ENCODE assay signal across 22 cellular contexts in genomic region chr1:69777423-69777822, GRCh38.
DNase-seq lines count a peak whose midpoint lies in the region; ATAC-seq, FAIRE-seq and TF ChIP-seq lines count a peak whose summit lies in the region.
"Had no signal": no experiment of that assay in that cellular context is flagged by ENCODE, and none has a peak within 500 bp of the region (broad histone marks: within the 10 kb centered on the region; RNA-seq: fewer than 3 reads in every experiment).

No MANE protein-coding gene starts in this region.

- H3K4me1 ChIP-seq in Loucy (ENCODE audit: insufficient read depth, low read length, poor library complexity, severe bottlenecking) (peaks cover 16% of the 10 kb centered on the region), keratinocyte (ENCODE audit: control insufficient read depth, extremely low read depth, insufficient read depth, low read length) (peaks cover 5% of the 10 kb centered on the region)
- H3K4me1 ChIP-seq: Caco-2 had no signal

- DNase-seq in Calu3: no peak
- DNase-seq in epithelial cell of esophagus (ENCODE audit: low read depth): peak; percentile 50
- no peak for DNase-seq in keratinocyte (ENCODE audit: low read depth, low spot score)
- no peak for DNase-seq in Right ventricle myocardium inferior (ENCODE audit: missing footprints)
- DNase-seq in stimulated activated naive CD8-positive, alpha-beta T cell treated with anti-CD3 and anti-CD28 coated beads, Interleukin-15, amount 100 ng/mL, for 72 hours: no peak
- DNase-seq: ACHN; AML-193; Caco-2; CD4-positive, alpha-beta T cell; DMS153; DMS79; GDM1; HCEC 1CT; IMR-90 had no signal

- TF ChIP-seq CTCF in Calu3 (IDR thresholded peaks at IDR 0.05; ENCODE audit: unreplicated experiment) (no peak), Loucy (conservative IDR thresholded peaks at IDR 0.05; ENCODE audit: low read length) (no peak), epithelial cell of esophagus (IDR thresholded peaks at IDR 0.05; ENCODE audit: insufficient read depth, low read depth, low read length, missing control alignments) (no peak), keratinocyte (optimal IDR thresholded peaks at IDR 0.05 in 1 of 3, IDR thresholded peaks at IDR 0.05 in 1 of 3, conservative IDR thresholded peaks at IDR 0.05 in 1 of 3; ENCODE audit: extremely low read depth in 1 of 3, insufficient read depth in 2 of 3, low read length in 3 of 3) (no peak)

- H3K27me3 Mint-ChIP-seq in Calu3 (ENCODE audit: unreplicated experiment): no peaks in the 10 kb centered on the region
- no peaks in the 10 kb centered on the region for H3K27me3 Mint-ChIP-seq in stimulated activated naive CD8-positive, alpha-beta T cell treated with anti-CD3 and anti-CD28 coated beads, Interleukin-15, amount 100 ng/mL, for 72 hours
- H3K27me3 Mint-ChIP-seq: CD4-positive, alpha-beta T cell had no signal

- H3K9me3 Mint-ChIP-seq in Calu3 (ENCODE audit: low read depth, unreplicated experiment): no peaks in the 10 kb centered on the region
- H3K9me3 Mint-ChIP-seq in stimulated activated naive CD8-positive, alpha-beta T cell treated with anti-CD3 and anti-CD28 coated beads, Interleukin-15, amount 100 ng/mL, for 72 hours: peaks cover 0 to 3% of the 10 kb centered on the region in 2 donors
- H3K9me3 Mint-ChIP-seq: GM23338 had no signal

- peaks cover 18% of the 10 kb centered on the region for H3K4me1 Mint-ChIP-seq in Calu3 (ENCODE audit: low read depth, unreplicated experiment)
- no peaks in the 10 kb centered on the region for H3K4me1 Mint-ChIP-seq in stimulated activated naive CD8-positive, alpha-beta T cell treated with anti-CD3 and anti-CD28 coated beads, Interleukin-15, amount 100 ng/mL, for 72 hours

- H3K36me3 ChIP-seq in Loucy (ENCODE audit: insufficient read depth, low read length): no peaks in the 10 kb centered on the region
- no peaks in the 10 kb centered on the region for H3K36me3 ChIP-seq in keratinocyte (ENCODE audit: control insufficient read depth in 2 of 2, extremely low read depth in 1 of 2, insufficient read depth in 2 of 2, low read length in 2 of 2)

- no peak overlapping the region for H3K27ac ChIP-seq in keratinocyte (ENCODE audit: control insufficient read depth, insufficient read depth, low read length)
- H3K27ac ChIP-seq: C4-2B had no signal

- H3K4me3 Mint-ChIP-seq in Calu3 (ENCODE audit: low read depth, unreplicated experiment): no peak overlapping the region
- no peak overlapping the region for H3K4me3 Mint-ChIP-seq in stimulated activated naive CD8-positive, alpha-beta T cell treated with anti-CD3 and anti-CD28 coated beads, Interleukin-15, amount 100 ng/mL, for 72 hours
- H3K4me3 Mint-ChIP-seq: CD4-positive, alpha-beta T cell; GM23338 had no signal

- CTCF ChIA-PET in Calu3 (lab: Charles Lee): interaction anchor here (1.3 kb wide), 1 partner anchor 313 kb away, joined by 3 read pairs; no protein-coding TSS in a partner anchor

- no peaks in the 10 kb centered on the region for H3K79me2 ChIP-seq in Loucy (ENCODE audit: insufficient read depth, low read length)
- H3K79me2 ChIP-seq in keratinocyte (ENCODE audit: control insufficient read depth, insufficient read depth, low read length): no peaks in the 10 kb centered on the region

- no peaks in the 10 kb centered on the region for H3K36me3 Mint-ChIP-seq in Calu3 (ENCODE audit: insufficient read depth, unreplicated experiment)

- H3K9me1 ChIP-seq in keratinocyte (ENCODE audit: control insufficient read depth, extremely low read depth, insufficient read depth, low read length): no peaks in the 10 kb centered on the region

- peak overlapping the region; percentile 6 for H3K27ac Mint-ChIP-seq in Calu3 (ENCODE audit: unreplicated experiment)
- H3K27ac Mint-ChIP-seq in stimulated activated naive CD8-positive, alpha-beta T cell treated with anti-CD3 and anti-CD28 coated beads, Interleukin-15, amount 100 ng/mL, for 72 hours: no peak overlapping the region
- H3K27ac Mint-ChIP-seq: CD4-positive, alpha-beta T cell; GM23338 had no signal

- no peaks in the 10 kb centered on the region for H3F3A ChIP-seq in Loucy (ENCODE audit: low read depth)

- dilution Hi-C loops in keratinocyte (cut with MboI; ENCODE audit: extremely low pct_ligation_motif_present, low sequenced_read_pairs): no loop called here

- no peak overlapping the region for H3K4me2 ChIP-seq in Loucy (ENCODE audit: low read depth, low read length, poor library complexity, severe bottlenecking)
- H3K4me2 ChIP-seq in keratinocyte (ENCODE audit: control insufficient read depth, extremely low read depth, insufficient read depth, low read depth, low read length): no peak overlapping the region
- H3K4me2 ChIP-seq: GM23338 had no signal

- no peaks in the 10 kb centered on the region for H4K20me1 ChIP-seq in Loucy (ENCODE audit: insufficient read depth, low read length, poor library complexity, severe bottlenecking)
- no peaks in the 10 kb centered on the region for H4K20me1 ChIP-seq in keratinocyte (ENCODE audit: control insufficient read depth, extremely low read depth, insufficient read depth, low read length)

- peak overlapping the region; percentile 70 for H2AFZ ChIP-seq in Loucy (ENCODE audit: low read length)
- peak overlapping the region; percentile 30 for H2AFZ ChIP-seq in keratinocyte (ENCODE audit: control insufficient read depth, low read length)
- H2AFZ ChIP-seq: GM23338 had no signal

- H3K27me3 ChIP-seq in Loucy (ENCODE audit: insufficient read depth, low read length, poor library complexity, severe bottlenecking): no peaks in the 10 kb centered on the region
- H3K27me3 ChIP-seq in keratinocyte (ENCODE audit: control insufficient read depth, extremely low read depth, insufficient read depth, low read length): no peaks in the 10 kb centered on the region

- FAIRE-seq in keratinocyte (lab: Jason Lieb, UNC): no peak
- FAIRE-seq: A204.1, GM12892, GM18507, H54, HTR-8/SVneo had no signal

- no peaks in the 10 kb centered on the region for H3K9me2 ChIP-seq in Loucy (replicated peaks; ENCODE audit: low read depth, low read length)

- H3K9me3 ChIP-seq in Loucy (ENCODE audit: insufficient read depth, low read depth, low read length) (no peaks in the 10 kb centered on the region), keratinocyte (ENCODE audit: control insufficient read depth, low read depth, low read length) (no peaks in the 10 kb centered on the region)
- H3K9me3 ChIP-seq: Caco-2 had no signal

- no peak overlapping the region for H3K9ac ChIP-seq in Loucy (ENCODE audit: low read depth, low read length, poor library complexity, severe bottlenecking)
- H3K9ac ChIP-seq in keratinocyte (ENCODE audit: control insufficient read depth, extremely low read depth, insufficient read depth, low read length): no peak overlapping the region

- intact Hi-C loops in Calu3 (cut with micrococcal nuclease; ENCODE audit: unreplicated experiment) (no loop called here), Right ventricle myocardium inferior (cut with DNase I) (no loop called here)

- no peak for ATAC-seq in Right ventricle myocardium inferior
- ATAC-seq in stimulated activated naive CD8-positive, alpha-beta T cell treated with anti-CD3 and anti-CD28 coated beads, Interleukin-15, amount 100 ng/mL, for 72 hours: no peak
- ATAC-seq: GM23338 had no signal

- H3K4me3 ChIP-seq in Loucy (ENCODE audit: low read length, poor library complexity, severe bottlenecking): no peak overlapping the region
- H3K4me3 ChIP-seq in epithelial cell of esophagus (ENCODE audit: low read length): no peak overlapping the region
- no peak overlapping the region for H3K4me3 ChIP-seq in keratinocyte (ENCODE audit: control insufficient read depth in 2 of 3, extremely low read depth in 1 of 3, insufficient read depth in 2 of 3, low read depth in 1 of 3, low read length in 3 of 3)
- H3K4me3 ChIP-seq: GM23338 had no signal

- no TSS peak for BruUV-seq in Calu3 (replicated peaks; lab: Mats Ljungman, UMichigan)
